In genomic region chr3:25174251-25174650, GRCh38 we compare ENCODE assay signal across 34 cellular contexts.
"Had no signal": no experiment of that assay in that cellular context is flagged by ENCODE, and none has a peak within 500 bp of the region (broad histone marks: within the 10 kb centered on the region; RNA-seq: fewer than 3 reads in every experiment).

No MANE protein-coding gene starts in this region.

- H3K27me3 ChIP-seq: adrenal gland, body of pancreas, esophagus muscularis mucosa, foreskin keratinocyte, gastrocnemius medialis had no signal

- H3K4me1 Mint-ChIP-seq: activated B cell treated with CpG ODN at 0.5 μM for 24 hours; activated naive CD4-positive, alpha-beta T cell treated with anti-CD3 and anti-CD28 coated beads, Interleukin-2, amount 50 U/mL, for 24 hours; activated naive CD8-positive, alpha-beta T cell treated with anti-CD3 and anti-CD28 coated beads for 36 hours; activated naive CD8-positive, alpha-beta T cell treated with anti-CD3 and anti-CD28 coated beads, Interleukin-2, amount 50 U/mL, for 24 hours; T-helper 17 cell had no signal

- H3K4me3 ChIP-seq: adrenal gland, body of pancreas, esophagus muscularis mucosa, gastrocnemius medialis had no signal

- H3K36me3 Mint-ChIP-seq: activated naive CD4-positive, alpha-beta T cell treated with anti-CD3 and anti-CD28 coated beads, Interleukin-2, amount 50 U/mL, for 24 hours; activated naive CD8-positive, alpha-beta T cell treated with anti-CD3 and anti-CD28 coated beads for 36 hours had no signal

- H3K27ac Mint-ChIP-seq: activated B cell treated with CpG ODN at 0.5 μM for 24 hours; activated CD8-positive, alpha-beta T cell treated with anti-CD3 and anti-CD28 coated beads for 36 hours; activated naive CD4-positive, alpha-beta T cell treated with anti-CD3 and anti-CD28 coated beads for 36 hours; activated naive CD4-positive, alpha-beta T cell treated with anti-CD3 and anti-CD28 coated beads, Interleukin-2, amount 50 U/mL, for 24 hours; activated naive CD8-positive, alpha-beta T cell treated with anti-CD3 and anti-CD28 coated beads for 36 hours; activated naive CD8-positive, alpha-beta T cell treated with anti-CD3 and anti-CD28 coated beads, Interleukin-2, amount 50 U/mL, for 24 hours; activated T-helper 1 cell treated with anti-CD3 and anti-CD28 coated beads, Interleukin-12 subunit alpha, Interleukin-12 subunit beta, Interleukin-2, Interleukin-4 antibody, amounts not matched to agents 30 ng/mL and 10 ng/mL and 1 ng/mL, durations not matched to agents 14 hours and 24 hours and 36 hours; activated T-helper 2 cell treated with anti-CD3 and anti-CD28 coated beads, Interferon-gamma antibody, Interleukin-2, Interleukin-4, amounts not matched to agents 10 μg/mL and 5 μg/mL and 100 μg/mL, durations not matched to agents 14 hours and 24 hours and 36 hours; effector memory CD8-positive, alpha-beta T cell; T-helper 17 cell; T-helper 2 cell treated with Interferon-gamma antibody and Interleukin-4, amounts not matched to agents 5 μg/mL and 100 μg/mL, for 36 hours had no signal

- H3K4me3 Mint-ChIP-seq: activated B cell treated with CpG ODN at 0.5 μM for 24 hours; activated CD8-positive, alpha-beta T cell treated with anti-CD3 and anti-CD28 coated beads for 36 hours; activated naive CD4-positive, alpha-beta T cell treated with anti-CD3 and anti-CD28 coated beads for 36 hours; activated naive CD4-positive, alpha-beta T cell treated with anti-CD3 and anti-CD28 coated beads, Interleukin-2, amount 50 U/mL, for 24 hours; activated naive CD8-positive, alpha-beta T cell treated with anti-CD3 and anti-CD28 coated beads for 36 hours; activated naive CD8-positive, alpha-beta T cell treated with anti-CD3 and anti-CD28 coated beads, Interleukin-2, amount 50 U/mL, for 24 hours; activated T-cell treated with anti-CD3 and anti-CD28 coated beads, Interleukin-2, amount 50 U/mL, for 4 hours; activated T-helper 1 cell treated with anti-CD3 and anti-CD28 coated beads, Interleukin-12 subunit alpha, Interleukin-12 subunit beta, Interleukin-2, Interleukin-4 antibody, amounts not matched to agents 30 ng/mL and 10 ng/mL and 1 ng/mL, durations not matched to agents 14 hours and 24 hours and 36 hours; effector memory CD8-positive, alpha-beta T cell; T-helper 17 cell; T-helper 2 cell treated with Interferon-gamma antibody and Interleukin-4, amounts not matched to agents 5 μg/mL and 100 μg/mL, for 36 hours had no signal

- H3K9me3 Mint-ChIP-seq: activated B cell treated with CpG ODN at 0.5 μM for 24 hours; activated naive CD4-positive, alpha-beta T cell treated with anti-CD3 and anti-CD28 coated beads for 36 hours; activated naive CD4-positive, alpha-beta T cell treated with anti-CD3 and anti-CD28 coated beads, Interleukin-2, amount 50 U/mL, for 24 hours; activated naive CD8-positive, alpha-beta T cell treated with anti-CD3 and anti-CD28 coated beads for 36 hours; activated naive CD8-positive, alpha-beta T cell treated with anti-CD3 and anti-CD28 coated beads, Interleukin-2, amount 50 U/mL, for 24 hours; activated T-helper 1 cell treated with anti-CD3 and anti-CD28 coated beads, Interleukin-12 subunit alpha, Interleukin-12 subunit beta, Interleukin-2, Interleukin-4 antibody, amounts not matched to agents 30 ng/mL and 10 ng/mL and 1 ng/mL, durations not matched to agents 14 hours and 24 hours and 36 hours had no signal

- DNase-seq: activated B cell treated with CpG ODN at 0.5 μM for 24 hours; activated CD4-positive, alpha-beta T cell treated with anti-CD3 and anti-CD28 coated beads for 48 hours; activated CD4-positive, alpha-beta T cell treated with anti-CD3 and anti-CD28 coated beads, Interleukin-2, amount 50 U/mL, for 1 hour; activated CD4-positive, alpha-beta T cell treated with anti-CD3 and anti-CD28 coated beads, Interleukin-2, amount 50 U/mL, for 48 hours; activated CD8-positive, alpha-beta memory T cell treated with anti-CD3 and anti-CD28 coated beads for 24 hours; activated CD8-positive, alpha-beta T cell treated with anti-CD3 and anti-CD28 coated beads for 36 hours; activated effector memory CD4-positive, alpha-beta T cell treated with anti-CD3 and anti-CD28 coated beads, Interleukin-2, amount 50 U/mL, for 16 hours; activated naive CD4-positive, alpha-beta T cell treated with anti-CD3 and anti-CD28 coated beads for 36 hours; activated naive CD8-positive, alpha-beta T cell treated with anti-CD3 and anti-CD28 coated beads for 36 hours; activated naive CD8-positive, alpha-beta T cell treated with anti-CD3 and anti-CD28 coated beads, Interleukin-2, amount 50 U/mL, for 24 hours; activated T-cell treated with anti-CD3 and anti-CD28 coated beads, Interleukin-2, amount 50 U/mL, for 4 hours; adrenal gland; amygdala; aorta; body of pancreas; caudate nucleus; cortex of kidney; dermis blood vessel endothelial cell; effector CD4-positive, alpha-beta T cell; effector memory CD8-positive, alpha-beta T cell; erythroblast; foreskin keratinocyte; gastrocnemius medialis; glutamatergic neuron; T-helper 1 cell; T-helper 17 cell; T1000; WERI-Rb-1 had no signal

- H3K4me1 ChIP-seq: adrenal gland, body of pancreas, foreskin keratinocyte, gastrocnemius medialis had no signal

- H3K27ac ChIP-seq: adrenal gland, body of pancreas, esophagus muscularis mucosa, foreskin keratinocyte, gastrocnemius medialis, WERI-Rb-1 had no signal

- H3K36me3 ChIP-seq: adrenal gland, gastrocnemius medialis, WERI-Rb-1 had no signal

- H3K9me3 ChIP-seq: adrenal gland, body of pancreas, gastrocnemius medialis had no signal

- H3K27me3 Mint-ChIP-seq: activated B cell treated with CpG ODN at 0.5 μM for 24 hours; activated CD8-positive, alpha-beta T cell treated with anti-CD3 and anti-CD28 coated beads for 36 hours; activated naive CD4-positive, alpha-beta T cell treated with anti-CD3 and anti-CD28 coated beads, Interleukin-2, amount 50 U/mL, for 24 hours; activated naive CD8-positive, alpha-beta T cell treated with anti-CD3 and anti-CD28 coated beads for 36 hours; activated naive CD8-positive, alpha-beta T cell treated with anti-CD3 and anti-CD28 coated beads, Interleukin-2, amount 50 U/mL, for 24 hours; effector memory CD8-positive, alpha-beta T cell; T-helper 17 cell had no signal

- ATAC-seq: activated CD4-positive, CD25-positive, alpha-beta regulatory T cell treated with anti-CD3 and anti-CD28 coated beads, Interleukin-2, amount 50 U/mL, for 24 hours; activated CD8-positive, alpha-beta T cell treated with anti-CD3 and anti-CD28 coated beads for 36 hours; activated naive CD8-positive, alpha-beta T cell treated with anti-CD3 and anti-CD28 coated beads, Interleukin-2, amount 50 U/mL, for 24 hours; activated T-cell treated with anti-CD3 and anti-CD28 coated beads, Interleukin-2, amount 50 U/mL, for 4 hours; body of pancreas; effector memory CD8-positive, alpha-beta T cell; foreskin keratinocyte; gastrocnemius medialis; T-helper 17 cell had no signal
